In genomic region chr12:43255642-43256041, GRCh38 we compare ENCODE assay signal across 19 cellular contexts.
"Had no signal": no experiment of that assay in that cellular context is flagged by ENCODE, and none has a peak within 500 bp of the region (broad histone marks: within the 10 kb centered on the region; RNA-seq: fewer than 3 reads in every experiment).

No MANE protein-coding gene starts in this region.

- H3K27me3 Mint-ChIP-seq: naive thymus-derived CD4-positive, alpha-beta T cell; stimulated activated memory B cell treated with anti-CD40 and anti-IgM and Interleukin-4, amounts not matched to agents 10 μg/mL and 1 μg/mL and 100 μg/mL, for 72 hours; stimulated activated naive CD8-positive, alpha-beta T cell treated with anti-CD3 and anti-CD28 coated beads, Interleukin-15, Interleukin-2, amounts not matched to agents 100 ng/mL and 50 ng/mL, for 24 hours had no signal

- DNase-seq: effector CD4-positive, alpha-beta T cell; endodermal cell; erythroblast; foreskin keratinocyte; head of caudate nucleus; left colon; left ventricle myocardium superior; mesenchymal stem cell; midbrain; naive thymus-derived CD4-positive, alpha-beta T cell; psoas muscle; retina; right lobe of liver; spleen; stimulated activated CD4-positive, alpha-beta T cell treated with anti-CD3 and anti-CD28 coated beads, Interleukin-15, amount 100 ng/mL, for 24 hours; stimulated activated CD4-positive, alpha-beta T cell treated with anti-CD3 and anti-CD28 coated beads, Interleukin-1b, Interleukin-23, amount 100 ng/mL, for 48 hours; stimulated activated CD4-positive, alpha-beta T cell treated with anti-CD3 and anti-CD28 coated beads, Interleukin-4, amount 100 ng/mL, for 24 hours had no signal

- H3K4me3 Mint-ChIP-seq: endodermal cell; naive thymus-derived CD4-positive, alpha-beta T cell; stimulated activated memory B cell treated with anti-CD40 and anti-IgM and Interleukin-4, amounts not matched to agents 10 μg/mL and 1 μg/mL and 100 μg/mL, for 72 hours; stimulated activated naive CD8-positive, alpha-beta T cell treated with anti-CD3 and anti-CD28 coated beads, Interleukin-15, Interleukin-2, amounts not matched to agents 100 ng/mL and 50 ng/mL, for 24 hours had no signal

- H3K36me3 Mint-ChIP-seq: naive thymus-derived CD4-positive, alpha-beta T cell; stimulated activated memory B cell treated with anti-CD40 and anti-IgM and Interleukin-4, amounts not matched to agents 10 μg/mL and 1 μg/mL and 100 μg/mL, for 72 hours had no signal

- H3K4me1 Mint-ChIP-seq: endodermal cell; naive thymus-derived CD4-positive, alpha-beta T cell; stimulated activated memory B cell treated with anti-CD40 and anti-IgM and Interleukin-4, amounts not matched to agents 10 μg/mL and 1 μg/mL and 100 μg/mL, for 72 hours had no signal

- H3K9me3 Mint-ChIP-seq: endodermal cell; stimulated activated memory B cell treated with anti-CD40 and anti-IgM and Interleukin-4, amounts not matched to agents 10 μg/mL and 1 μg/mL and 100 μg/mL, for 72 hours; stimulated activated naive CD8-positive, alpha-beta T cell treated with anti-CD3 and anti-CD28 coated beads, Interleukin-15, Interleukin-2, amounts not matched to agents 100 ng/mL and 50 ng/mL, for 24 hours had no signal

- ATAC-seq: foreskin keratinocyte; left colon; left ventricle myocardium superior; naive thymus-derived CD4-positive, alpha-beta T cell; psoas muscle; right lobe of liver; stimulated activated memory B cell treated with anti-CD40 and anti-IgM and Interleukin-4, amounts not matched to agents 10 μg/mL and 1 μg/mL and 100 μg/mL, for 72 hours had no signal

- H3K27ac Mint-ChIP-seq: endodermal cell; naive thymus-derived CD4-positive, alpha-beta T cell; stimulated activated memory B cell treated with anti-CD40 and anti-IgM and Interleukin-4, amounts not matched to agents 10 μg/mL and 1 μg/mL and 100 μg/mL, for 72 hours; stimulated activated naive CD8-positive, alpha-beta T cell treated with anti-CD3 and anti-CD28 coated beads, Interleukin-15, Interleukin-2, amounts not matched to agents 100 ng/mL and 50 ng/mL, for 24 hours had no signal
